Comparison of ENCODE assay signal across 14 cellular contexts in the genomic region with DNA sequence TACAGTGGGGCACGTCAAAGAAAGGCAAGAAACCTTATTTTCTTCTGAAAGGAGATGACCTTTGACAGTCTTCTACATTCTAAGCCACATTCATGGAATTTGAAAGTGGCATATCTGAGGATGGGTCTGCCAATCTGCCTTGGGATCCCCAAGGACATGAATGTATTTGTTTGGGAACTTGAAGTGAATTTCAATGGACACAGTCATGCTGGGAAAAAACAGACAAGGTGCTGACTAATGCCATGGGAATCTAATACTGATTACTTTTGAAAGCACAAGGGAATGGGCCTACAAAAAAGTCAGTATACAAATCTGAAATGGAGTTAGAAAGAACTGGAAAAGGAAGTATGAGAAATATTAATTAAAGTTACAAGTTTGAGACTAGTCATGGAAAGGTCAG.
DNase-seq lines count a peak whose midpoint lies in the region; ATAC-seq lines count a peak whose summit lies in the region.
"Had no signal": no experiment of that assay in that cellular context is flagged by ENCODE, and none has a peak within 500 bp of the region (broad histone marks: within the 10 kb centered on the region; RNA-seq: fewer than 3 reads in every experiment).

No MANE protein-coding gene starts in this region.

- H2AK5ac ChIP-seq in mesendoderm (ENCODE audit: low read length) = no peak overlapping the region

- no peaks in the 10 kb centered on the region for H3K4me1 ChIP-seq in mesendoderm (ENCODE audit: control insufficient read depth, low read depth, low read length)
- H3K4me1 ChIP-seq: adrenal gland; BLaER1 treated with 17β-estradiol and CSF1 and Interleukin-3, amounts not matched to agents 10 nM and 100 nM; vagina had no signal

- no peak overlapping the region for H3K27ac ChIP-seq in mesendoderm (ENCODE audit: low read depth, low read length)
- H3K27ac ChIP-seq: BLaER1 treated with 17β-estradiol and CSF1 and Interleukin-3, amounts not matched to agents 10 nM and 100 nM; vagina; VCaP had no signal

- H3K79me2 ChIP-seq in mesendoderm (ENCODE audit: control insufficient read depth, insufficient read depth, low read length) = no peaks in the 10 kb centered on the region

- no peak overlapping the region for H4K5ac ChIP-seq in mesendoderm (ENCODE audit: low read length)

- no peak overlapping the region for H4K8ac ChIP-seq in mesendoderm (ENCODE audit: low read depth, low read length)

- no peak overlapping the region for H3K18ac ChIP-seq in mesendoderm (ENCODE audit: low read length)

- H2BK15ac ChIP-seq in mesendoderm (replicated peaks; ENCODE audit: low read depth) = no peak overlapping the region

- H3K79me1 ChIP-seq in mesendoderm (ENCODE audit: low read length) = no peaks in the 10 kb centered on the region

- DNase-seq in AG08396 (ENCODE audit: low spot score) (peak; percentile 69), M059J (ENCODE audit: low read depth) (peak; percentile 94), dermis blood vessel endothelial cell (peak; percentile 73), mesendoderm (peak; percentile 36), HuH-7 (ENCODE audit: low spot score) (no peak), HT-29 (ENCODE audit: low spot score) (no peak)
- no peak for DNase-seq in stimulated activated CD4-positive, alpha-beta T cell treated with anti-CD3 and anti-CD28 coated beads, Interleukin-1b, Interleukin-23, amount 100 ng/mL, for 48 hours
- DNase-seq: NCI-H524, SIG-M5 had no signal

- no peaks in the 10 kb centered on the region for H3K27me3 ChIP-seq in mesendoderm (ENCODE audit: insufficient read depth, low read length, poor library complexity)
- H3K27me3 ChIP-seq: adrenal gland; BLaER1 treated with 17β-estradiol and CSF1 and Interleukin-3, amounts not matched to agents 10 nM and 100 nM; vagina had no signal

- H3K4me3 ChIP-seq in mesendoderm (ENCODE audit: low read length) = no peak overlapping the region
- H3K4me3 ChIP-seq: adrenal gland; BLaER1 treated with 17β-estradiol and CSF1 and Interleukin-3, amounts not matched to agents 10 nM and 100 nM; vagina had no signal

- no peak overlapping the region for H3K9ac ChIP-seq in mesendoderm (ENCODE audit: low read length)
- H3K9ac ChIP-seq: BLaER1 treated with 17β-estradiol and CSF1 and Interleukin-3, amounts not matched to agents 10 nM and 100 nM had no signal

- no peak overlapping the region for H2BK120ac ChIP-seq in mesendoderm (ENCODE audit: low read depth, low read length)

- H3K23ac ChIP-seq in mesendoderm (ENCODE audit: low read length) = no peak overlapping the region

- ATAC-seq in HG03039 (IDR thresholded peaks at IDR 0.05; ENCODE audit: unreplicated experiment) = no peak

- H3K36me3 ChIP-seq in mesendoderm (ENCODE audit: control insufficient read depth, insufficient read depth, low read length) = no peaks in the 10 kb centered on the region
- H3K36me3 ChIP-seq: adrenal gland; BLaER1 treated with 17β-estradiol and CSF1 and Interleukin-3, amounts not matched to agents 10 nM and 100 nM; vagina had no signal

- H3K4me2 ChIP-seq in mesendoderm (ENCODE audit: low read length) = no peak overlapping the region
- H3K4me2 ChIP-seq: BLaER1 treated with 17β-estradiol and CSF1 and Interleukin-3, amounts not matched to agents 10 nM and 100 nM had no signal

- H3K4ac ChIP-seq in mesendoderm (ENCODE audit: low read depth, low read length) = no peak overlapping the region

- no peak overlapping the region for H3K56ac ChIP-seq in mesendoderm (ENCODE audit: low read length)

- H2BK5ac ChIP-seq in mesendoderm (ENCODE audit: low read length) = no peak overlapping the region

- WGBS in mesendoderm (ENCODE audit: extremely low coverage, insufficient coverage, low lambda C conversion rate) = no CpG with 5 or more reads among the region's 1 CpG

Comparison
In these comparisons a context has a peak if more than half of its experiments do, and no peak if none do; other contexts are left out.
1. DNase-seq: peak in AG08396 (single experiment), M059J (single experiment), dermis blood vessel endothelial cell (single experiment) and mesendoderm (single experiment); none in stimulated activated CD4-positive, alpha-beta T cell treated with anti-CD3 and anti-CD28 coated beads, Interleukin-1b, Interleukin-23, amount 100 ng/mL, for 48 hours (single experiment), HuH-7 (single experiment) and HT-29 (single experiment).